ENCODE assay signal across 1 cellular context in the genomic region with DNA sequence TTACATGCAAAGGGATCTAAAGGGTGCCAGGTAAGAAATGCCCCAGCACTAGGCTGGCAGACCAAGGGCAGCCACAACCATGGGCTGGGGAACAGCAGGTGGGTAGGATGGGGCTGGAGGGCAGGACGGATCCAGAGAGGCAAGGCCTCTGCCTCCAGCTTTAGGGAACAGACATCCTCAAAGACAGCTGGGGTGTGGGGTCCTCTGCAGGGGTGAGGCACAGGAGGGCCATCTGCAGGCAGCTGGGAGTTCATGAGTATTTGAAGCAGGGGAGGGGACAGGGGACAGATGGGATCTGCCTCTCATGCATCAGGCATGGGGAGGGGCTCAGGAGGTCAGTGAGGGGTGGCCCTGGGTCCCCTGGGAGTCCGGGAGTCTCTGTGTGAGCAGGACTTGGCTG.
TF ChIP-seq lines count a peak whose summit lies in the region.

No MANE protein-coding gene starts in this region.

TF ChIP-seq in K562, 482 proteins besides CTCF, POLR2A, EP300 and RAD21:
- TF ChIP-seq RBFOX2 (IDR thresholded peaks at IDR 0.05; ENCODE audit: low read depth, low read length) (0 out of 2 replicates have a peak, but pooled peaks have one; percentile 17), GATAD2B (IDR thresholded peaks at IDR 0.05; ENCODE audit: borderline replicate concordance) (no peak)
